9 cellular contexts compared by ENCODE assay signal in genomic region chr19:9935409-9936062, GRCh38. TPM values are rescaled to one million over a fixed set of nuclear protein-coding genes. Genes with fewer than 3 reads are reported as not detected.
DNase-seq lines count a peak whose midpoint lies in the region; ATAC-seq, FAIRE-seq and TF ChIP-seq lines count a peak whose summit lies in the region.
"Had no signal": no experiment of that assay in that cellular context is flagged by ENCODE, and none has a peak within 500 bp of the region (broad histone marks: within the 10 kb centered on the region; RNA-seq: fewer than 3 reads in every experiment).

No MANE protein-coding gene starts in this region.

- H3K27me3 ChIP-seq in iPS-15b (ENCODE audit: control insufficient read depth, insufficient read depth, low read length) = no peaks in the 10 kb centered on the region
- peaks cover 3 to 89% (median 57%) of the 10 kb centered on the region in 7 donors for H3K27me3 ChIP-seq in spleen (replicated peaks in 1 of 7)

- peaks cover 5% of the 10 kb centered on the region for H3K4me1 ChIP-seq in iPS-15b (ENCODE audit: control insufficient read depth, insufficient read depth, low read length)
- peaks cover 6 to 41% (median 28%) of the 10 kb centered on the region in 6 donors for H3K4me1 ChIP-seq in spleen

- 3 to 4% (median 3%) methylated on average over 25 to 28 of the region's 28 CpGs for WGBS in spleen, 5 donors

- peak overlapping the region; percentile 81 for H3K9ac ChIP-seq in SK-N-MC (ENCODE audit: insufficient read length)
- H3K9ac ChIP-seq in iPS-15b (ENCODE audit: low read depth, low read length) = peak overlapping the region; percentile 79

- no peak for TF ChIP-seq POLR2A in spleen (IDR thresholded peaks at IDR 0.05)

- DNase-seq in NCI-H82 (lab: John Stamatoyannopoulos, UW) (peak; percentile 11), NCI-H82 treated with DMSO at 0.1 percent for 48 hours (lab: John Stamatoyannopoulos, UW; ENCODE audit: unreplicated experiment) (no peak), SK-N-MC (ENCODE audit: low read depth, low spot score) (no peak), spleen (no peak), urothelium cell line (ENCODE audit: low spot score) (no peak)
- no peak for DNase-seq in NK-92 treated with Interleukin-12 subunit alpha and Interleukin-12 subunit beta, amount 100 ng/mL, for 24 hours (lab: John Stamatoyannopoulos, UW)
- DNase-seq: MM.1S had no signal

- H3K36me3 ChIP-seq in SK-N-MC (ENCODE audit: insufficient read depth, low read length) (peaks cover 3% of the 10 kb centered on the region; the same call in 1 of the 2 replicates), iPS-15b (ENCODE audit: control insufficient read depth, insufficient read depth, low read length) (no peaks in the 10 kb centered on the region), spleen (no peaks in the 10 kb centered on the region)

- intact Hi-C loops in spleen (cut with DNase I; ENCODE audit: low total_unique reads) = loop anchor here (2.0 kb wide), 1 partner anchor 91 kb away; no protein-coding TSS in a partner anchor

- H3K27ac ChIP-seq in SK-N-MC = peak overlapping the region; percentile 15
- H3K27ac ChIP-seq in spleen = no peak overlapping the region

- peak overlapping the region; percentile 99 for H3K4me3 ChIP-seq in SK-N-MC
- peak overlapping the region; percentile 98 for H3K4me3 ChIP-seq in iPS-15b (ENCODE audit: low read depth, low read length)
- H3K4me3 ChIP-seq in spleen = peak overlapping the region in 5 of 8 donors; percentile 1 to 62 (median 21)

- ATAC-seq in HG03439 (IDR thresholded peaks at IDR 0.05; ENCODE audit: unreplicated experiment) = no peak

- no peak for FAIRE-seq in urothelium cell line (lab: Jason Lieb, UNC)

- no peak for TF ChIP-seq CTCF in spleen (IDR thresholded peaks at IDR 0.05 in 8 of 11, conservative IDR thresholded peaks at IDR 0.05 in 3 of 11)

- no peaks in the 10 kb centered on the region for H3K9me3 ChIP-seq in SK-N-MC (ENCODE audit: low read depth, low read length)
- no peaks in the 10 kb centered on the region for H3K9me3 ChIP-seq in iPS-15b (ENCODE audit: control insufficient read depth, insufficient read depth, low read length)
- H3K9me3 ChIP-seq in spleen = peaks cover 0 to 3% (median 0%) of the 10 kb centered on the region in 8 donors

RNA-seq across cellular contexts. Expression of gene OLFM2, which starts 0.8 kb away (rescaled TPM):
- 1 to 10 TPM; 1.5 to 4.6 (median 2.8) TPM for total RNA-seq in spleen
- polyA plus RNA-seq in spleen = 1 to 10 TPM; 1.5 to 2.6 (median 1.9) TPM

Comparison
In these comparisons a context has a peak if more than half of its experiments do, and no peak if none do; other contexts are left out.
1. H3K4me3 ChIP-seq: peak in every context shown above with its lines; median percentile 99 in SK-N-MC; 98 in iPS-15b; 21 in spleen.